20 cellular contexts compared by ENCODE assay signal in the genomic region with DNA sequence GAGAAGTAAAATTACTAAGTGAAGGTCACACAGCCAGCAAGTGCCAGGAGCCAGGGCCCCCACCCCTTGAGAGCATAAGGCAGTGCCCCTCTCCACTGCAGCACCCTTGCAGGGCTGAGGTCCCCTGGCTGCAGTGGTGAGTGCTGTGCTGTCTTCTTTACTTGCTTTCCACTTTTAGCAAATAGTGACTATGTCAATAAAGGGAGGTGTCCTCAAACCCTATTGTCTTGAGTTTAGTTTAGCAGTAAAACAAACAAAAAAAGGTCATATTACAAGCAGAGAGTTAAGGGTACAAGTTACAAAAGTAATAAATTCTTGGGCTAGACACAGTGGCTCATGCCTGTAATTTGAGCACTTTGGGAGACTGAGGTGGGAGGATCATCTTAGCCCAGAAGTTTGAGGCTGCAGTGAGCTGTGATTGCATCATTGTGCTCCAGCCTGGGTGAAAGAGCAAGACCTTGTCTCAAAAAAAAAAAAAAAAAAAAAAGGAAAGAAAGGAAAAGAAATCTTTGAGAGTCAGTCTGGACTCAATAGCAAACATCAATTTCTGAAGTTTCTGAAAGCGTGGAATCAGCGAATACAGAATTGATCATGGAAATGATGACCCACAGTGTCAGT. TPM values are rescaled to one million over a fixed set of nuclear protein-coding genes. Genes with fewer than 3 reads are reported as not detected.
DNase-seq lines count a peak whose midpoint lies in the region; ATAC-seq, FAIRE-seq and TF ChIP-seq lines count a peak whose summit lies in the region.
"Had no signal": no experiment of that assay in that cellular context is flagged by ENCODE, and none has a peak within 500 bp of the region (broad histone marks: within the 10 kb centered on the region; RNA-seq: fewer than 3 reads in every experiment).

No MANE protein-coding gene starts in this region.

- ATAC-seq in GM19351 (IDR thresholded peaks at IDR 0.05; ENCODE audit: unreplicated experiment): no peak
- ATAC-seq in GM18868 (IDR thresholded peaks at IDR 0.05; ENCODE audit: unreplicated experiment): no peak
- ATAC-seq: activated CD4-positive, CD25-positive, alpha-beta regulatory T cell treated with anti-CD3 and anti-CD28 coated beads, Interleukin-2, amount 50 U/mL, for 24 hours; stimulated activated effector memory CD8-positive, alpha-beta T cell treated with anti-CD3 and anti-CD28 coated beads, Interleukin-12 subunit alpha, Interleukin-12 subunit beta, amount 100 ng/mL, for 72 hours had no signal

- H3K4me3 ChIP-seq in fibroblast of the aortic adventitia (ENCODE audit: low read depth, low read length): no peak overlapping the region
- H3K4me3 ChIP-seq: esophagus muscularis mucosa, left ventricle myocardium inferior, sigmoid colon had no signal

- TF ChIP-seq CTCF in AG09319 (IDR thresholded peaks at IDR 0.05; ENCODE audit: low read depth, low read length): no peak
- no peak for TF ChIP-seq CTCF in fibroblast of the aortic adventitia (IDR thresholded peaks at IDR 0.05; ENCODE audit: insufficient read depth, low read length)
- no peak for TF ChIP-seq CTCF in D721Med (IDR thresholded peaks at IDR 0.05; ENCODE audit: insufficient read depth, missing control alignments)

- no peak for FAIRE-seq in D721Med (lab: Jason Lieb, UNC)

- peak; percentile 12 for DNase-seq in AG09319 (ENCODE audit: extremely low read depth, low read depth)
- peak; percentile 11 for DNase-seq in H4 (ENCODE audit: low spot score)
- DNase-seq in OCI-M1 (lab: John Stamatoyannopoulos, UW): peak; percentile 27
- DNase-seq in fibroblast of the aortic adventitia (ENCODE audit: low read depth): peak; percentile 3
- DNase-seq in activated CD4-positive, alpha-beta T cell treated with anti-CD3 and anti-CD28 coated beads, Interleukin-2, amount 50 U/mL, for 48 hours: no peak
- DNase-seq in D721Med (ENCODE audit: insufficient read length, low spot score): no peak
- DNase-seq: CD4-positive, alpha-beta T cell; effector CD8-positive, alpha-beta T cell; HFFc6; left ventricle myocardium inferior; midbrain; NCI-H1930; NCI-H345; sigmoid colon; T1000 had no signal

RNA-seq across cellular contexts. Expression of gene KIF5B, which starts 39.0 kb away (rescaled TPM):
- 35.4 and 55.4 TPM in 2 replicates for total RNA-seq in H4 (2014; rRNA removed; shearing (Covaris generic))
- 132 and 169 TPM in 2 replicates for total RNA-seq in fibroblast of the aortic adventitia (ENCODE audit: low replicate concordance)

Comparison
In these comparisons a context has a peak if more than half of its experiments do, and no peak if none do; other contexts are left out.
1. DNase-seq: peak in AG09319 (single experiment), H4 (single experiment), OCI-M1 (single experiment) and fibroblast of the aortic adventitia (single experiment); none in activated CD4-positive, alpha-beta T cell treated with anti-CD3 and anti-CD28 coated beads, Interleukin-2, amount 50 U/mL, for 48 hours (0 of 2) and D721Med (single experiment).